ENCODE assay signal across 8 cellular contexts in genomic region chr6:32087574-32088486, GRCh38. TPM values are rescaled to one million over a fixed set of nuclear protein-coding genes. Genes with fewer than 3 reads are reported as not detected.
DNase-seq lines count a peak whose midpoint lies in the region; ATAC-seq lines count a peak whose summit lies in the region.

No MANE protein-coding gene starts in this region.

- no peaks in the 10 kb centered on the region for H3K27me3 ChIP-seq in HAP-1 (ENCODE audit: low read depth)

- no peaks in the 10 kb centered on the region for H3K36me3 ChIP-seq in HAP-1 (replicated peaks)

- DNase-seq in HAP-1 (ENCODE audit: low spot score in 2 of 2) (peak; percentile 58 to 87), RPMI8226 (peak; percentile 87), germinal center (ENCODE audit: low spot score) (peak; percentile 76), pulmonary artery endothelial cell (ENCODE audit: low read depth, low spot score) (peak; percentile 24), NCI-H187 treated with DMSO at 0.1 percent for 48 hours (lab: John Stamatoyannopoulos, UW) (no peak), NCI-H1105 (lab: John Stamatoyannopoulos, UW) (no peak)
- DNase-seq in activated effector memory CD4-positive, alpha-beta T cell treated with Interleukin-2 at 50 U/mL for 16 hours: peak; percentile 54

- no peaks in the 10 kb centered on the region for H3K4me1 ChIP-seq in HAP-1

- in situ Hi-C loops in HAP-1 (cut with MboI; ENCODE audit: low sequenced_read_pairs): loop anchor here (10.0 kb wide), 1 partner anchor 707 kb away; no protein-coding TSS in a partner anchor

- H3K9me3 ChIP-seq in HAP-1: no peaks in the 10 kb centered on the region

- ATAC-seq in GM21786 (IDR thresholded peaks at IDR 0.05; ENCODE audit: unreplicated experiment): no peak

- H3K4me3 ChIP-seq in HAP-1: no peak overlapping the region

RNA-seq across cellular contexts. Expression of gene TNXB, which starts 21.3 kb away (rescaled TPM):
- 0.21 and 0.73 TPM in 2 replicates for total RNA-seq in pulmonary artery endothelial cell

RNA-seq across cellular contexts. Expression of gene ATF6B, which starts 40.2 kb away (rescaled TPM):
- total RNA-seq in pulmonary artery endothelial cell: 13.7 and 13.9 TPM in 2 replicates

RNA-seq across cellular contexts. Expression of gene FKBPL, which starts 42.3 kb away (rescaled TPM):
- 6.3 and 6.7 TPM in 2 replicates for total RNA-seq in pulmonary artery endothelial cell

RNA-seq across cellular contexts. Expression of gene CYP21A2, which starts 49.6 kb away (rescaled TPM):
- total RNA-seq in pulmonary artery endothelial cell: not detected in 2 replicates

Comparison
In these comparisons a context has a peak if more than half of its experiments do, and no peak if none do; other contexts are left out.
1. DNase-seq: peak in HAP-1 (2 of 2), RPMI8226 (single experiment), activated effector memory CD4-positive, alpha-beta T cell treated with Interleukin-2 at 50 U/mL for 16 hours (single experiment), germinal center (single experiment) and pulmonary artery endothelial cell (single experiment); none in NCI-H187 treated with DMSO at 0.1 percent for 48 hours (single experiment) and NCI-H1105 (single experiment).